Comparison of ENCODE assay signal across 17 cellular contexts in genomic region chr6:135258970-135259369, GRCh38.
A peak's percentile ranks its signal among the peaks of the same experiment; 100 is the strongest.
DNase-seq lines count a peak whose midpoint lies in the region; ATAC-seq, FAIRE-seq and TF ChIP-seq lines count a peak whose summit lies in the region.
"Had no signal": no experiment of that assay in that cellular context is flagged by ENCODE, and none has a peak within 500 bp of the region (broad histone marks: within the 10 kb centered on the region; RNA-seq: fewer than 3 reads in every experiment).

No MANE protein-coding gene starts in this region.

- no peak overlapping the region for H4K8ac ChIP-seq in H1 (ENCODE audit: extremely low read depth, insufficient read depth, low read length)

- no peak overlapping the region for H2BK5ac ChIP-seq in H1 (ENCODE audit: low read depth, low read length)

- no peaks in the 10 kb centered on the region for H3K79me2 ChIP-seq in DND-41 (ENCODE audit: insufficient read depth, low read length)
- no peaks in the 10 kb centered on the region for H3K79me2 ChIP-seq in H1 (ENCODE audit: control insufficient read depth in 1 of 2, insufficient read depth in 2 of 2, low read length in 2 of 2)

- H3K4me1 ChIP-seq in DND-41 (ENCODE audit: insufficient read depth, low read length) (peaks cover 24% of the 10 kb centered on the region), H1 (replicated peaks in 1 of 4; ENCODE audit: control insufficient read depth in 3 of 4, insufficient read depth in 4 of 4, low read length in 3 of 4) (no peaks in the 10 kb centered on the region), liver (ENCODE audit: control insufficient read depth in 4 of 4, insufficient read depth in 4 of 4, low read length in 3 of 4) (no peaks in the 10 kb centered on the region)
- H3K4me1 ChIP-seq: A549 had no signal

- FAIRE-seq in H1 (lab: Jason Lieb, UNC): no peak
- FAIRE-seq: A549 had no signal

- no peak overlapping the region for H2BK15ac ChIP-seq in H1 (ENCODE audit: low read length)

- no peak for ATAC-seq in DND-41 (ENCODE audit: insufficient read depth, low read depth)
- ATAC-seq: A549, T-cell had no signal

- H4K20me1 ChIP-seq in DND-41 (ENCODE audit: insufficient read depth, low read length) (no peaks in the 10 kb centered on the region), H1 (replicated peaks in 1 of 2; ENCODE audit: control insufficient read depth in 1 of 2, insufficient read depth in 2 of 2, low read length in 2 of 2) (no peaks in the 10 kb centered on the region)
- H4K20me1 ChIP-seq: BLaER1 had no signal

- DNase-seq in DND-41 (no peak), H1 (ENCODE audit: low read depth in 1 of 2, low spot score in 2 of 2) (no peak), GM19238 (ENCODE audit: insufficient read length, low spot score) (no peak), SW 1271 (lab: John Stamatoyannopoulos, UW) (no peak), C1 segment of cervical spinal cord (lab: John Stamatoyannopoulos, UW) (no peak), SKM-1 treated with dmso at 0.1 percent for 144 hours (lab: John Stamatoyannopoulos, UW; ENCODE audit: unreplicated experiment) (no peak)
- DNase-seq: CD8-positive, alpha-beta memory T cell; GDM1; IMR-90; NCI-H1694 treated with DMSO at 0.1 percent for 48 hours; SHP77; T-cell had no signal

- 91% methylated on average over 6 of the region's 6 CpGs; no CpG with 5 or more reads in 1 of the 2 experiments for WGBS in H1 (ENCODE audit: extremely low coverage in 1 of 2, insufficient coverage in 1 of 2, insufficient read length in 1 of 2, insufficient replicate concordance in 2 of 2, low coverage in 1 of 2, low lambda C conversion rate in 2 of 2, missing lambda C conversion rate in 1 of 2), 2 experiments
- 42% methylated on average over 6 of the region's 6 CpGs for WGBS in liver

- no peaks in the 10 kb centered on the region for H3K23me2 ChIP-seq in H1 (ENCODE audit: low read depth, low read length)

- H2BK12ac ChIP-seq in H1 (ENCODE audit: low read depth, low read length): 0 out of 2 replicates have a peak overlapping the region, but pooled peaks have one; percentile 32

- peak overlapping the region; percentile 43; the same call in 1 of the 2 replicates for H3K18ac ChIP-seq in H1 (ENCODE audit: extremely low read depth, low read length)

- TF ChIP-seq EP300 in H1 (IDR thresholded peaks at IDR 0.05; ENCODE audit: borderline replicate concordance in 1 of 2, low read depth in 2 of 2, low read length in 2 of 2): no peak

- no peak overlapping the region for H3K4ac ChIP-seq in H1 (replicated peaks; ENCODE audit: insufficient read length, low read depth, low read length)

- H2AK5ac ChIP-seq in H1 (ENCODE audit: low read depth, low read length): no peak overlapping the region

- H3K27ac ChIP-seq in DND-41 (ENCODE audit: low read length): no peak overlapping the region
- H3K27ac ChIP-seq in KOPT-K1 (ENCODE audit: low read depth, low read length, poor library complexity, severe bottlenecking): peak overlapping the region; percentile 44
- no peak overlapping the region for H3K27ac ChIP-seq in H1 (ENCODE audit: low read depth, low read length)
- no peak overlapping the region for H3K27ac ChIP-seq in liver (ENCODE audit: low read depth in 1 of 2, low read length in 2 of 2)
- H3K27ac ChIP-seq: A549, BLaER1, SK-N-MC had no signal

- 0 out of 2 replicates have a peak overlapping the region, but pooled peaks have one; percentile 51 for H2BK20ac ChIP-seq in H1 (ENCODE audit: low read length)

- no peak overlapping the region for H4K5ac ChIP-seq in H1 (ENCODE audit: insufficient read length, low read depth, low read length)

- no peak overlapping the region for H3K14ac ChIP-seq in H1 (ENCODE audit: insufficient read length)

- no peak overlapping the region for H3K56ac ChIP-seq in H1 (replicated peaks; ENCODE audit: insufficient read length, low read depth, low read length)

- TF ChIP-seq CTCF in DND-41 (IDR thresholded peaks at IDR 0.05; ENCODE audit: borderline replicate concordance, extremely low read depth, low read length, poor library complexity, severe bottlenecking) (no peak), H1 (IDR thresholded peaks at IDR 0.05; ENCODE audit: control extremely low read depth in 1 of 3, insufficient read depth in 1 of 3, low read depth in 1 of 3, low read length in 3 of 3) (no peak), liver (IDR thresholded peaks at IDR 0.05; ENCODE audit: low read depth, low read length, missing input control) (no peak)

- TF ChIP-seq RAD21 in H1 (IDR thresholded peaks at IDR 0.05 in 1 of 2, conservative IDR thresholded peaks at IDR 0.05 in 1 of 2; ENCODE audit: low read depth in 2 of 2, low read length in 2 of 2): no peak
- TF ChIP-seq RAD21 in liver (IDR thresholded peaks at IDR 0.05): no peak

- H3K9me3 ChIP-seq in DND-41 (ENCODE audit: insufficient read depth, low read length, severe bottlenecking) (no peaks in the 10 kb centered on the region), KOPT-K1 (ENCODE audit: insufficient read depth, low read length, poor library complexity, severe bottlenecking) (no peaks in the 10 kb centered on the region), H1 (ENCODE audit: insufficient read depth in 2 of 2, low read depth in 1 of 2, low read length in 1 of 2) (no peaks in the 10 kb centered on the region), liver (ENCODE audit: control insufficient read depth in 4 of 4, low read length in 3 of 4) (no peaks in the 10 kb centered on the region)
- H3K9me3 ChIP-seq: A549 had no signal

- H2AFZ ChIP-seq in DND-41 (ENCODE audit: low read depth, low read length) (0 out of 2 replicates have a peak overlapping the region, but pooled peaks have one; percentile 8), H1 (ENCODE audit: low read length) (no peak overlapping the region)

- no peaks in the 10 kb centered on the region for H3K36me3 ChIP-seq in DND-41 (ENCODE audit: insufficient read depth, low read length)
- H3K36me3 ChIP-seq in KOPT-K1 (ENCODE audit: insufficient read depth, low read length): no peaks in the 10 kb centered on the region
- no peaks in the 10 kb centered on the region for H3K36me3 ChIP-seq in H1 (ENCODE audit: control insufficient read depth in 2 of 4, insufficient read depth in 4 of 4, low read length in 3 of 4)
- H3K36me3 ChIP-seq in liver (ENCODE audit: control insufficient read depth in 4 of 4, insufficient read depth in 3 of 4, low read depth in 1 of 4, low read length in 3 of 4): no peaks in the 10 kb centered on the region
- H3K36me3 ChIP-seq: BLaER1 had no signal

- POLR2A ChIA-PET in H1 (lab: Charles Lee; ENCODE audit: partially characterized antibody): interaction anchor here (1.3 to 1.7 kb wide), 2 partner anchors 12 to 78 kb away, joined by 4 to 10 read pairs; partner anchors contain the start of gene MYB

- H3K23ac ChIP-seq in H1 (ENCODE audit: insufficient read length): no peak overlapping the region

- TF ChIP-seq POLR2A in H1 (IDR thresholded peaks at IDR 0.05; ENCODE audit: control extremely low read depth in 1 of 2, low read depth in 2 of 2, low read length in 2 of 2): no peak

- no peak overlapping the region for H3K4me3 ChIP-seq in DND-41 (ENCODE audit: low read depth in 1 of 2, low read length in 2 of 2)
- no peak overlapping the region for H3K4me3 ChIP-seq in H1 (ENCODE audit: extremely low read depth in 1 of 4, insufficient read depth in 2 of 4, low read depth in 3 of 4, low read length in 4 of 4)
- H3K4me3 ChIP-seq in liver (ENCODE audit: low read depth in 1 of 3, low read length in 3 of 3): no peak overlapping the region
- H3K4me3 ChIP-seq: A549, BLaER1, SK-N-MC had no signal

- no peak overlapping the region for H3K4me2 ChIP-seq in DND-41 (ENCODE audit: insufficient read depth, low read length)
- H3K4me2 ChIP-seq in H1 (ENCODE audit: insufficient read depth in 1 of 2, low read depth in 2 of 2, low read length in 2 of 2): no peak overlapping the region
- H3K4me2 ChIP-seq: A549, BLaER1 had no signal

- CTCF ChIA-PET in H1 (lab: Charles Lee; ENCODE audit: partially characterized antibody): interaction anchor here (1.1 to 3.5 kb wide), 3 partner anchors 9 to 70 kb away, joined by 3 to 20 read pairs (median 3); no protein-coding TSS in a partner anchor

- no peak overlapping the region for H3K9ac ChIP-seq in DND-41 (ENCODE audit: low read depth, low read length)
- H3K9ac ChIP-seq in H1 (replicated peaks in 1 of 4; ENCODE audit: extremely low read depth in 1 of 4, low read depth in 3 of 4, low read length in 3 of 4): no peak overlapping the region
- no peak overlapping the region for H3K9ac ChIP-seq in liver (ENCODE audit: low read depth in 1 of 2, low read length in 2 of 2)
- H3K9ac ChIP-seq: BLaER1 had no signal

- no peaks in the 10 kb centered on the region for H3K27me3 ChIP-seq in DND-41 (ENCODE audit: insufficient read depth, low read length, poor library complexity)
- peaks cover 0 to 4% (median 1%) of the 10 kb centered on the region in 4 experiments; a peak in 3 of 7 replicates for H3K27me3 ChIP-seq in H1 (replicated peaks in 1 of 4; ENCODE audit: control insufficient read depth in 3 of 4, extremely low read depth in 1 of 4, insufficient read depth in 3 of 4, low read length in 3 of 4)
- no peaks in the 10 kb centered on the region for H3K27me3 ChIP-seq in liver (ENCODE audit: control insufficient read depth in 4 of 4, insufficient read depth in 4 of 4, low read length in 3 of 4)
- H3K27me3 ChIP-seq: BLaER1 had no signal

- H2BK120ac ChIP-seq in H1 (replicated peaks; ENCODE audit: low read depth, low read length): no peak overlapping the region

- H4K91ac ChIP-seq in H1 (replicated peaks; ENCODE audit: insufficient read length, low read length): no peak overlapping the region

- H3K79me1 ChIP-seq in H1 (ENCODE audit: low read depth, low read length): no peaks in the 10 kb centered on the region

TF ChIP-seq in H1, 55 proteins besides CTCF, POLR2A, EP300 and RAD21:
- TF ChIP-seq CTBP2 (IDR thresholded peaks at IDR 0.05; ENCODE audit: borderline replicate concordance, insufficient read depth, insufficient read length, low read length): no peak
- no peak for TF ChIP-seq POU5F1 (IDR thresholded peaks at IDR 0.05; ENCODE audit: low read depth, low read length)
- no peak for TF ChIP-seq RNF2 (IDR thresholded peaks at IDR 0.05; ENCODE audit: borderline replicate concordance, low read depth, low read length, missing control alignments, poor library complexity, severe bottlenecking)
- TF ChIP-seq NANOG (IDR thresholded peaks at IDR 0.05; ENCODE audit: insufficient read depth, low read depth, low read length, poor library complexity, severe bottlenecking): no peak
- TF ChIP-seq CEBPB (IDR thresholded peaks at IDR 0.05; ENCODE audit: low read depth, low read length): 0 out of 2 replicates have a peak, but pooled peaks have one; percentile 15
TF ChIP-seq in H1: peak in this region for 1.

TF ChIP-seq in liver, 16 proteins besides CTCF, POLR2A, EP300 and RAD21 (continues in another document):
- TF ChIP-seq JUND (IDR thresholded peaks at IDR 0.05) (no peak), RXRA (IDR thresholded peaks at IDR 0.05) (peak; percentile 79 to 82), YY1 (IDR thresholded peaks at IDR 0.05) (peak; percentile 21), NR2F2 (IDR thresholded peaks at IDR 0.05) (no peak), SP1 (IDR thresholded peaks at IDR 0.05) (peak; percentile 40), HNF4A (conservative IDR thresholded peaks at IDR 0.05) (peak; percentile 27 to 47), TAF1 (conservative IDR thresholded peaks at IDR 0.05) (no peak), FOXA2 (IDR thresholded peaks at IDR 0.05) (peak; percentile 6), GABPA (IDR thresholded peaks at IDR 0.05 in 1 of 2, conservative IDR thresholded peaks at IDR 0.05 in 1 of 2) (no peak), EGR1 (IDR thresholded peaks at IDR 0.05; ENCODE audit: low read depth in 2 of 2) (no peak)
